10 cellular contexts compared by ENCODE assay signal in genomic region chr1:41664861-41665640, GRCh38.
DNase-seq lines count a peak whose midpoint lies in the region; TF ChIP-seq lines count a peak whose summit lies in the region.
"Had no signal": no experiment of that assay in that cellular context is flagged by ENCODE, and none has a peak within 500 bp of the region (broad histone marks: within the 10 kb centered on the region; RNA-seq: fewer than 3 reads in every experiment).

No MANE protein-coding gene starts in this region.

- H3K9me3 Mint-ChIP-seq in neural crest cell (no peaks in the 10 kb centered on the region), neural progenitor cell (no peaks in the 10 kb centered on the region)

- H3K36me3 Mint-ChIP-seq in neural crest cell (ENCODE audit: low read depth): no peaks in the 10 kb centered on the region
- no peaks in the 10 kb centered on the region for H3K36me3 Mint-ChIP-seq in neural progenitor cell

- H3K27ac ChIP-seq in effector memory CD4-positive, alpha-beta T cell (ENCODE audit: insufficient read depth, low read length, poor library complexity, severe bottlenecking): peak overlapping the region; percentile 15
- no peak overlapping the region for H3K27ac ChIP-seq in neural progenitor cell

- H3K4me1 ChIP-seq in effector memory CD4-positive, alpha-beta T cell (ENCODE audit: control insufficient read depth, insufficient read depth, low read length, poor library complexity, severe bottlenecking): peaks cover 38% of the 10 kb centered on the region
- H3K4me1 ChIP-seq in neural progenitor cell (peaks cover 9% of the 10 kb centered on the region), BE2C (no peaks in the 10 kb centered on the region)

- H4K20me1 ChIP-seq in neural progenitor cell (ENCODE audit: low read depth): peaks cover 12% of the 10 kb centered on the region

- H3K79me2 ChIP-seq in neural progenitor cell (ENCODE audit: low read depth): no peaks in the 10 kb centered on the region

- peaks cover 28% of the 10 kb centered on the region for H3K27me3 Mint-ChIP-seq in neural crest cell (ENCODE audit: low read depth)
- peaks cover 20% of the 10 kb centered on the region for H3K27me3 Mint-ChIP-seq in neural progenitor cell (ENCODE audit: insufficient read depth, low read depth)

- H3K4me3 Mint-ChIP-seq in neural crest cell: peak overlapping the region; percentile 82
- no peak overlapping the region for H3K4me3 Mint-ChIP-seq in neural progenitor cell

- peak; percentile 86 for DNase-seq in Daoy (ENCODE audit: low read depth)
- peak; percentile 67 to 94 for DNase-seq in NCI-H446 (lab: John Stamatoyannopoulos, UW)
- no peak for DNase-seq in effector memory CD4-positive, alpha-beta T cell
- DNase-seq in neural crest cell (ENCODE audit: low read depth, low spot score): no peak
- DNase-seq in UCSD-AML1 (lab: John Stamatoyannopoulos, UW; ENCODE audit: unreplicated experiment): no peak
- DNase-seq in DMS153 treated with DMSO at 0.1 percent for 48 hours (lab: John Stamatoyannopoulos, UW; ENCODE audit: unreplicated experiment): no peak
- no peak for DNase-seq in neural progenitor cell (ENCODE audit: low spot score)
- no peak for DNase-seq in BE2C

- no peak overlapping the region for H3K4me3 ChIP-seq in effector memory CD4-positive, alpha-beta T cell (ENCODE audit: insufficient read depth, low read depth, low read length, poor library complexity, severe bottlenecking)
- H3K4me3 ChIP-seq in neural progenitor cell (no peak overlapping the region), BE2C (ENCODE audit: low read depth, low read length) (no peak overlapping the region)
- H3K4me3 ChIP-seq: tibial artery had no signal

- TF ChIP-seq CTCF in neural crest cell (conservative IDR thresholded peaks at IDR 0.05): no peak
- no peak for TF ChIP-seq CTCF in neural progenitor cell (IDR thresholded peaks at IDR 0.05)
- TF ChIP-seq CTCF in BE2C (IDR thresholded peaks at IDR 0.05; ENCODE audit: low read depth, low read length): no peak

- H3K27me3 ChIP-seq in effector memory CD4-positive, alpha-beta T cell (replicated peaks; ENCODE audit: control insufficient read depth, insufficient read depth, low read length, poor library complexity, severe bottlenecking): no peaks in the 10 kb centered on the region
- peaks cover 48% of the 10 kb centered on the region for H3K27me3 ChIP-seq in neural progenitor cell
- no peaks in the 10 kb centered on the region for H3K27me3 ChIP-seq in BE2C
- H3K27me3 ChIP-seq: tibial artery had no signal

- H3K9ac ChIP-seq in neural progenitor cell: no peak overlapping the region

- no peaks in the 10 kb centered on the region for H3K36me3 ChIP-seq in effector memory CD4-positive, alpha-beta T cell (ENCODE audit: control insufficient read depth, insufficient read depth, low read length)
- H3K36me3 ChIP-seq in neural progenitor cell (no peaks in the 10 kb centered on the region), BE2C (no peaks in the 10 kb centered on the region)
- H3K36me3 ChIP-seq: tibial artery had no signal

- no peak overlapping the region for H3K4me2 ChIP-seq in neural progenitor cell

- no peaks in the 10 kb centered on the region for H3K9me3 ChIP-seq in effector memory CD4-positive, alpha-beta T cell (ENCODE audit: control insufficient read depth, low read length)
- H3K9me3 ChIP-seq in neural progenitor cell (ENCODE audit: low read depth) (no peaks in the 10 kb centered on the region), BE2C (no peaks in the 10 kb centered on the region)
- H3K9me3 ChIP-seq: tibial artery had no signal

- no peak overlapping the region for H2AFZ ChIP-seq in neural progenitor cell (replicated peaks)

- peaks cover 29% of the 10 kb centered on the region for H3K4me1 Mint-ChIP-seq in neural crest cell
- H3K4me1 Mint-ChIP-seq in neural progenitor cell: peaks cover 24% of the 10 kb centered on the region

- H3F3A ChIP-seq in neural progenitor cell (ENCODE audit: low read depth): no peaks in the 10 kb centered on the region

- H3K27ac Mint-ChIP-seq in neural crest cell (ENCODE audit: unreplicated experiment): no peak overlapping the region
- no peak overlapping the region for H3K27ac Mint-ChIP-seq in neural progenitor cell
- H3K27ac Mint-ChIP-seq: progenitor cell of endocrine pancreas had no signal

Comparison
In these comparisons a context has a peak if more than half of its experiments do, and no peak if none do; other contexts are left out.
1. DNase-seq: peak in Daoy (single experiment) and NCI-H446 (2 of 2); none in effector memory CD4-positive, alpha-beta T cell (0 of 3), neural crest cell (single experiment), UCSD-AML1 (single experiment), DMS153 treated with DMSO at 0.1 percent for 48 hours (single experiment), neural progenitor cell (single experiment) and BE2C (single experiment).